31 cellular contexts compared by ENCODE assay signal in genomic region chr11:88534185-88534584, GRCh38.
"Had no signal": no experiment of that assay in that cellular context is flagged by ENCODE, and none has a peak within 500 bp of the region (broad histone marks: within the 10 kb centered on the region; RNA-seq: fewer than 3 reads in every experiment).

No MANE protein-coding gene starts in this region.

- H3K27me3 ChIP-seq: dorsolateral prefrontal cortex, gastroesophageal sphincter, ovary, spleen, testis, tibial artery had no signal

- H3K27ac Mint-ChIP-seq: immature natural killer cell; memory B cell; mesothelial cell of epicardium; naive thymus-derived CD4-positive, alpha-beta T cell; stimulated activated memory B cell treated with anti-CD40 and anti-IgM and Interleukin-4, amounts not matched to agents 10 μg/mL and 1 μg/mL and 100 μg/mL, for 72 hours; type B pancreatic cell had no signal

- H3K27me3 Mint-ChIP-seq: stimulated activated memory B cell treated with anti-CD40 and anti-IgM and Interleukin-4, amounts not matched to agents 10 μg/mL and 1 μg/mL and 100 μg/mL, for 72 hours had no signal

- H3K4me1 ChIP-seq: gastroesophageal sphincter, spleen, testis had no signal

- H3K4me1 Mint-ChIP-seq: memory B cell; stimulated activated memory B cell treated with anti-CD40 and anti-IgM and Interleukin-4, amounts not matched to agents 10 μg/mL and 1 μg/mL and 100 μg/mL, for 72 hours had no signal

- DNase-seq: dorsolateral prefrontal cortex; effector CD4-positive, alpha-beta T cell; foreskin fibroblast; heart left ventricle; hippocampal formation; immature natural killer cell; islet precursor cell; kidney glomerular epithelial cell; left colon; left ventricle myocardium superior; naive thymus-derived CD4-positive, alpha-beta T cell; occipital lobe; ovary; posterior cingulate gyrus; psoas muscle; right cardiac atrium; spleen; stimulated activated CD4-positive, alpha-beta T cell treated with anti-CD3 and anti-CD28 coated beads, Interleukin-4, amount 100 ng/mL, for 4 hours; stimulated activated naive CD8-positive, alpha-beta T cell treated with anti-CD3 and anti-CD28 coated beads, Interleukin-15, Interleukin-2, amounts not matched to agents 100 U/mL and 50 U/mL, for 24 hours; substantia nigra; testis; tibial artery had no signal

- H3K9me3 Mint-ChIP-seq: memory B cell; stimulated activated memory B cell treated with anti-CD40 and anti-IgM and Interleukin-4, amounts not matched to agents 10 μg/mL and 1 μg/mL and 100 μg/mL, for 72 hours; type B pancreatic cell had no signal

- H3K36me3 ChIP-seq: gastroesophageal sphincter, heart left ventricle, ovary, spleen, tibial artery had no signal

- H3K9me3 ChIP-seq: gastroesophageal sphincter, heart left ventricle, ovary, psoas muscle, spleen, testis, tibial artery had no signal

- H3K27ac ChIP-seq: dorsolateral prefrontal cortex, gastroesophageal sphincter, heart left ventricle, ovary, psoas muscle, skin epidermis, spleen, testis, tibial artery had no signal

- H3K4me3 ChIP-seq: dorsolateral prefrontal cortex, gastroesophageal sphincter, heart left ventricle, lung, ovary, psoas muscle, skin epidermis, spleen, testis, tibial artery had no signal

- ATAC-seq: esophagus mucosa; gastroesophageal sphincter; heart left ventricle; left colon; left ventricle myocardium superior; naive thymus-derived CD4-positive, alpha-beta T cell; psoas muscle; right cardiac atrium; stimulated activated memory B cell treated with anti-CD40 and anti-IgM and Interleukin-4, amounts not matched to agents 10 μg/mL and 1 μg/mL and 100 μg/mL, for 72 hours; stimulated activated naive CD8-positive, alpha-beta T cell treated with anti-CD3 and anti-CD28 coated beads, Interleukin-15, Interleukin-2, amounts not matched to agents 100 U/mL and 50 U/mL, for 24 hours had no signal

- FAIRE-seq: colon had no signal

- H3K36me3 Mint-ChIP-seq: immature natural killer cell; memory B cell; stimulated activated memory B cell treated with anti-CD40 and anti-IgM and Interleukin-4, amounts not matched to agents 10 μg/mL and 1 μg/mL and 100 μg/mL, for 72 hours; type B pancreatic cell had no signal

- H3K4me3 Mint-ChIP-seq: immature natural killer cell; memory B cell; mesothelial cell of epicardium; naive thymus-derived CD4-positive, alpha-beta T cell; stimulated activated memory B cell treated with anti-CD40 and anti-IgM and Interleukin-4, amounts not matched to agents 10 μg/mL and 1 μg/mL and 100 μg/mL, for 72 hours; type B pancreatic cell had no signal
